In the genomic region with DNA sequence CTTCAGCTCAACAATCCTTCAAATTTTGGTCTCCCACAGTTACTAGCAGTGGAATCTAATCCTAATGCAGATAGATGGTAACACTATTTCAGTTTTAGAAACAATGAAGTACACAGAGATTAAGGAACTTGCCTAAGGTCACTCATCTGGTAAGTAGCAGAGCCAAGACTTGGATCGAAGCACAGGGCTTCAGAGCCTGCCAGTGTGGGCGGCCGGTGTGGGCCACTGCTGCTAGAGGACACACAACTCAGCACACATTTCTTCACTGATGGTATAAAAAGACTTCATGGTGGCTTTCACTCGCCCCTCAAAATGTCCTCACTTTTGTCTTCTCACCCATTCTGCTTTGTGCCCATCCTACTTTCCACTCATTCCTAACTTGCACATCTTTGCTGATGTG, we compare ENCODE assay signal across 36 cellular contexts.
"Had no signal": no experiment of that assay in that cellular context is flagged by ENCODE, and none has a peak within 500 bp of the region (broad histone marks: within the 10 kb centered on the region; RNA-seq: fewer than 3 reads in every experiment).

No MANE protein-coding gene starts in this region.

- ATAC-seq: activated T-cell treated with anti-CD3 and anti-CD28 coated beads, Interleukin-2, amount 50 U/mL, for 72 hours; activated T-helper 17 cell treated with anti-CD3 and anti-CD28 coated beads, Interleukin-2, amount 50 U/mL, for 72 hours; Right ventricle myocardium inferior; SK-N-SH treated with all-trans-retinoic acid at 6 μM for 48 hours; T-cell had no signal

- DNase-seq: activated B cell treated with CpG ODN at 0.5 μM for 24 hours; activated CD4-positive, alpha-beta memory T cell treated with anti-CD3 and anti-CD28 coated beads for 36 hours; activated CD4-positive, alpha-beta T cell treated with anti-CD3 and anti-CD28 coated beads for 4 hours; activated CD4-positive, alpha-beta T cell treated with anti-CD3 and anti-CD28 coated beads, Interleukin-2, amount 50 U/mL, for 1 hour; activated CD4-positive, CD25-positive, alpha-beta regulatory T cell treated with anti-CD3 and anti-CD28 coated beads, Interleukin-2, amount 50 U/mL, for 72 hours; activated effector memory CD4-positive, alpha-beta T cell treated with anti-CD3 and anti-CD28 coated beads, Interleukin-2, amount 50 U/mL, for 16 hours; activated naive CD4-positive, alpha-beta T cell; activated naive CD4-positive, alpha-beta T cell treated with anti-CD3 and anti-CD28 coated beads, Interleukin-2, amount 50 U/mL, for 16 hours; activated naive CD8-positive, alpha-beta T cell treated with anti-CD3 and anti-CD28 coated beads for 36 hours; activated T-cell treated with anti-CD3 and anti-CD28 coated beads, Interleukin-2, amount 50 U/mL, for 1 hour; activated T-cell treated with anti-CD3 and anti-CD28 coated beads, Interleukin-2, amount 50 U/mL, for 72 hours; amniotic stem cell; aorta; brain microvascular endothelial cell; Kasumi-1; KG1; MG63; MV-4-11; NCI-H1092; NCI-H146; NCI-H187; NCI-H2029 treated with DMSO at 0.1 percent for 48 hours; NCI-H2107; NCI-H2171; NCI-H510A; NCI-H526; NCI-H748 treated with DMSO at 0.1 percent for 48 hours; PC-9; SIG-M5; T-cell; T-helper 2 cell; T-helper 9 cell had no signal

- H3K27ac Mint-ChIP-seq: activated B cell treated with CpG ODN at 0.5 μM for 24 hours; activated CD4-positive, alpha-beta memory T cell treated with anti-CD3 and anti-CD28 coated beads for 36 hours; activated naive CD8-positive, alpha-beta T cell treated with anti-CD3 and anti-CD28 coated beads for 36 hours; activated T-helper 17 cell treated with anti-CD3 and anti-CD28 coated beads, Interleukin-2, amount 50 U/mL, for 72 hours; T-cell had no signal

- H3K36me3 Mint-ChIP-seq: T-cell had no signal

- H3K4me3 Mint-ChIP-seq: activated B cell treated with CpG ODN at 0.5 μM for 24 hours; activated CD4-positive, alpha-beta memory T cell treated with anti-CD3 and anti-CD28 coated beads for 36 hours; activated naive CD8-positive, alpha-beta T cell treated with anti-CD3 and anti-CD28 coated beads for 36 hours; activated T-cell treated with anti-CD3 and anti-CD28 coated beads, Interleukin-2, amount 50 U/mL, for 72 hours; activated T-helper 17 cell treated with anti-CD3 and anti-CD28 coated beads, Interleukin-2, amount 50 U/mL, for 72 hours; central memory CD8-positive, alpha-beta T cell; T-cell had no signal

- H3K27me3 Mint-ChIP-seq: activated B cell treated with CpG ODN at 0.5 μM for 24 hours; activated CD4-positive, alpha-beta memory T cell treated with anti-CD3 and anti-CD28 coated beads for 36 hours; activated naive CD8-positive, alpha-beta T cell treated with anti-CD3 and anti-CD28 coated beads for 36 hours; activated T-helper 17 cell treated with anti-CD3 and anti-CD28 coated beads, Interleukin-2, amount 50 U/mL, for 72 hours; central memory CD8-positive, alpha-beta T cell; T-cell had no signal

- H3K9me3 Mint-ChIP-seq: activated B cell treated with CpG ODN at 0.5 μM for 24 hours; activated CD4-positive, alpha-beta memory T cell treated with anti-CD3 and anti-CD28 coated beads for 36 hours; activated naive CD8-positive, alpha-beta T cell treated with anti-CD3 and anti-CD28 coated beads for 36 hours; activated T-cell treated with anti-CD3 and anti-CD28 coated beads, Interleukin-2, amount 50 U/mL, for 72 hours; activated T-helper 17 cell treated with anti-CD3 and anti-CD28 coated beads, Interleukin-2, amount 50 U/mL, for 72 hours; central memory CD8-positive, alpha-beta T cell; T-cell had no signal
